Comparison of ENCODE assay signal across 11 cellular contexts in the genomic region with DNA sequence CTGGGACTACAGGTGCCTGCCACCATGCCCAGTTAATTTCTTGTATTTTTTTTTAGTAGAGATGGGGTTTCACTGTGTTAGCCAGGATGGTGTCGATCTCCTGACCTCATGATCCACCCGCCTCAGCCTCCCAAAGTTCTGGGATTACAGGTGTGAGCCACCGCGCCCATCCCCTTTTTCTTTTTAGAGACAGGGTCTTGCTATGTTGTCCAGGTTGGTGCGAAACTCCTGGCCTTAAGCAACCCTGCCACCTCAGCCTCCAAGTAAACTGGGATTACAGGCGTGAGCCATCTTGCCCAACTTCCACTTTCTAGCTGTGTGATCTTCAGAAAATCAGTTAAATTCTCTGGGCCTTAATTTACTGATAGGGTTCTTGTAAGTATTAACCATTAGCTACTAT. TPM values are rescaled to one million over a fixed set of nuclear protein-coding genes. Genes with fewer than 3 reads are reported as not detected.
DNase-seq lines count a peak whose midpoint lies in the region; ATAC-seq and TF ChIP-seq lines count a peak whose summit lies in the region.
"Not testable (repeated sequence)": the region's sequence is repeated elsewhere in the genome, so short reads cannot be mapped to it uniquely, and the experiment has no call there.
"Had no signal": no experiment of that assay in that cellular context is flagged by ENCODE, and none has a peak within 500 bp of the region (broad histone marks: within the 10 kb centered on the region; RNA-seq: fewer than 3 reads in every experiment).

No MANE protein-coding gene starts in this region.

- BruUV-seq in PC-9 (replicated peaks; lab: Mats Ljungman, UMichigan); MCF 10A (replicated peaks; lab: Mats Ljungman, UMichigan): not testable (repeated sequence)

- H3K27me3 ChIP-seq in CD4-positive, alpha-beta memory T cell (ENCODE audit: insufficient read depth, low read length); PC-9 (ENCODE audit: insufficient read depth, low read depth); hepatocyte; trophoblast cell (ENCODE audit: insufficient read depth, low read length); thoracic aorta (replicated peaks; ENCODE audit: insufficient read depth): not testable (repeated sequence)

- peaks cover 26 to 27% of the 10 kb centered on the region in 2 donors for H3K36me3 Mint-ChIP-seq in CD4-positive, alpha-beta memory T cell
- peaks cover 28% of the 10 kb centered on the region for H3K36me3 Mint-ChIP-seq in activated CD4-positive, alpha-beta memory T cell treated with anti-CD3 and anti-CD28 coated beads for 36 hours
- peaks cover 34% of the 10 kb centered on the region for H3K36me3 Mint-ChIP-seq in activated naive CD4-positive, alpha-beta T cell treated with anti-CD3 and anti-CD28 coated beads for 36 hours (ENCODE audit: low read depth)
- peaks cover 10% of the 10 kb centered on the region for H3K36me3 Mint-ChIP-seq in MCF 10A (ENCODE audit: insufficient read depth, unreplicated experiment)

- H3K79me2 ChIP-seq in PC-9 (ENCODE audit: low read depth) (peaks cover 28% of the 10 kb centered on the region), hepatocyte (peaks cover 20% of the 10 kb centered on the region)
- H3K79me2 ChIP-seq in trophoblast cell (ENCODE audit: control insufficient read depth, insufficient read depth, low read length, poor library complexity), result not testable (repeated sequence)

- peak overlapping the region; percentile 42 for H3K18ac ChIP-seq in trophoblast cell (ENCODE audit: low read length)

- not testable (repeated sequence) for H3K9me3 Mint-ChIP-seq in CD4-positive, alpha-beta memory T cell; activated CD4-positive, alpha-beta memory T cell treated with anti-CD3 and anti-CD28 coated beads for 36 hours; activated naive CD4-positive, alpha-beta T cell treated with anti-CD3 and anti-CD28 coated beads for 36 hours; MCF 10A (ENCODE audit: unreplicated experiment)

- H3K4me3 ChIP-seq in CD4-positive, alpha-beta memory T cell (ENCODE audit: low read length in 2 of 2); PC-9; hepatocyte; trophoblast cell (ENCODE audit: low read depth, low read length): not testable (repeated sequence)
- H3K4me3 ChIP-seq in thoracic aorta, result peak overlapping the region; percentile 88

- peak overlapping the region in 5 of 7 donors; percentile 59 to 98 (median 80) for H3K27ac Mint-ChIP-seq in CD4-positive, alpha-beta memory T cell
- not testable (repeated sequence) for H3K27ac Mint-ChIP-seq in activated CD4-positive, alpha-beta memory T cell treated with anti-CD3 and anti-CD28 coated beads for 36 hours; activated naive CD4-positive, alpha-beta T cell treated with anti-CD3 and anti-CD28 coated beads for 36 hours; MCF 10A (ENCODE audit: low read depth, unreplicated experiment)

- not testable (repeated sequence) for H2AK5ac ChIP-seq in trophoblast cell (ENCODE audit: low read length)

- not testable (repeated sequence) for H4K91ac ChIP-seq in trophoblast cell (ENCODE audit: low read depth, low read length)

- WGBS in hepatocyte (ENCODE audit: low lambda C conversion rate, missing lambda C conversion rate), result 96% methylated on average over 6 of the region's 6 CpGs
- WGBS in trophoblast cell (ENCODE audit: extremely low coverage, insufficient coverage, insufficient read length), result no CpG with 5 or more reads among the region's 6 CpGs

- H2BK5ac ChIP-seq in trophoblast cell (ENCODE audit: low read depth, low read length, poor library complexity), result not testable (repeated sequence)

- not testable (repeated sequence) for DNase-seq in CD4-positive, alpha-beta memory T cell; PC-9; activated CD4-positive, alpha-beta memory T cell treated with anti-CD3 and anti-CD28 coated beads for 36 hours; activated naive CD4-positive, alpha-beta T cell treated with anti-CD3 and anti-CD28 coated beads for 36 hours; MCF 10A (ENCODE audit: unreplicated experiment); hepatocyte (ENCODE audit: low spot score); trophoblast cell; thoracic aorta (ENCODE audit: low spot score)

- ATAC-seq in thoracic aorta (ENCODE audit: insufficient number of reproducible peaks, low FRiP score, low read depth), result not testable (repeated sequence)

- H3K4me2 ChIP-seq in PC-9 (peak overlapping the region; percentile 91; the same call in 1 of the 2 replicates), hepatocyte (peak overlapping the region; percentile 82)
- H3K4me2 ChIP-seq in trophoblast cell (ENCODE audit: low read length), result not testable (repeated sequence)

- H2BK12ac ChIP-seq in trophoblast cell (ENCODE audit: low read length), result not testable (repeated sequence)

- H3K4me3 Mint-ChIP-seq in CD4-positive, alpha-beta memory T cell, result peak overlapping the region in 7 of 8 donors; percentile 18 to 95 (median 92)
- H3K4me3 Mint-ChIP-seq in activated CD4-positive, alpha-beta memory T cell treated with anti-CD3 and anti-CD28 coated beads for 36 hours, result peak overlapping the region; percentile 84
- peak overlapping the region; percentile 83 for H3K4me3 Mint-ChIP-seq in activated naive CD4-positive, alpha-beta T cell treated with anti-CD3 and anti-CD28 coated beads for 36 hours
- H3K4me3 Mint-ChIP-seq in MCF 10A (ENCODE audit: unreplicated experiment), result peak overlapping the region; percentile 93

- H4K12ac ChIP-seq in trophoblast cell (ENCODE audit: low read depth, low read length), result not testable (repeated sequence)

- not testable (repeated sequence) for H3K9ac ChIP-seq in trophoblast cell (ENCODE audit: low read length)

- H3K27ac ChIP-seq in CD4-positive, alpha-beta memory T cell (ENCODE audit: low read depth, low read length); PC-9; hepatocyte; trophoblast cell (ENCODE audit: low read depth, low read length); thoracic aorta: not testable (repeated sequence)

- H3K27me3 Mint-ChIP-seq in CD4-positive, alpha-beta memory T cell; activated CD4-positive, alpha-beta memory T cell treated with anti-CD3 and anti-CD28 coated beads for 36 hours; activated naive CD4-positive, alpha-beta T cell treated with anti-CD3 and anti-CD28 coated beads for 36 hours (ENCODE audit: low read depth); MCF 10A (ENCODE audit: insufficient read depth, unreplicated experiment): not testable (repeated sequence)

- not testable (repeated sequence) for H4K20me1 ChIP-seq in PC-9 (ENCODE audit: insufficient read depth); hepatocyte (ENCODE audit: insufficient read depth, poor library complexity, severe bottlenecking)

- CTCF ChIA-PET in CD4-positive, alpha-beta memory T cell (lab: Charles Lee; ENCODE audit: partially characterized antibody), result interaction anchor here (1.0 to 5.5 kb wide), 3 partner anchors 23 to 59 kb away, joined by 3 to 90 read pairs (median 33); partner anchors contain the start of gene ACOT6
- CTCF ChIA-PET in PC-9 (lab: Charles Lee) (interaction anchor here (0.5 to 0.7 kb wide), 2 partner anchors 100 to 176 kb away, joined by 3 to 12 read pairs; no protein-coding TSS in a partner anchor), MCF 10A (lab: Yijun Ruan, JAX) (interaction anchor here (0.6 to 0.7 kb wide), 2 partner anchors 40 to 96 kb away, joined by 3 to 4 read pairs; no protein-coding TSS in a partner anchor)
- CTCF ChIA-PET in activated CD4-positive, alpha-beta memory T cell treated with anti-CD3 and anti-CD28 coated beads for 36 hours (lab: Charles Lee), result interaction anchor here (0.8 to 7.4 kb wide), 3 partner anchors 45 to 66 kb away, joined by 3 to 115 read pairs (median 3); no protein-coding TSS in a partner anchor
- CTCF ChIA-PET in activated naive CD4-positive, alpha-beta T cell treated with anti-CD3 and anti-CD28 coated beads for 36 hours (lab: Charles Lee), result interaction anchor here (4.0 to 4.1 kb wide), 2 partner anchors 49 to 58 kb away, joined by 17 to 33 read pairs; no protein-coding TSS in a partner anchor

- H3K4ac ChIP-seq in trophoblast cell (ENCODE audit: low read depth, low read length), result not testable (repeated sequence)

- H3K9me3 ChIP-seq in CD4-positive, alpha-beta memory T cell (ENCODE audit: control insufficient read depth in 1 of 2, low read length in 2 of 2); hepatocyte (ENCODE audit: low read depth); trophoblast cell (ENCODE audit: insufficient read depth, low read depth, low read length); thoracic aorta: not testable (repeated sequence)
- H3K9me3 ChIP-seq in PC-9 (ENCODE audit: insufficient read depth, low read depth), result peaks cover 12% of the 10 kb centered on the region; the same call in 1 of the 2 replicates

- peaks cover 46% of the 10 kb centered on the region for H3K4me1 ChIP-seq in CD4-positive, alpha-beta memory T cell (ENCODE audit: insufficient read depth, low read length)
- H3K4me1 ChIP-seq in PC-9 (replicated peaks; ENCODE audit: insufficient read depth) (peaks cover 27% of the 10 kb centered on the region), hepatocyte (ENCODE audit: insufficient read depth) (peaks cover 13% of the 10 kb centered on the region), trophoblast cell (ENCODE audit: control insufficient read depth in 1 of 2, insufficient read depth in 2 of 2, low read length in 2 of 2) (peaks cover 8 to 12% of the 10 kb centered on the region in 2 experiments), thoracic aorta (ENCODE audit: control insufficient read depth in 1 of 2, low read depth in 2 of 2) (peaks cover 10 to 12% of the 10 kb centered on the region in 2 donors)

- peaks cover 11% of the 10 kb centered on the region for H3K79me1 ChIP-seq in trophoblast cell (ENCODE audit: low read length)

- intact Hi-C loops in CD4-positive, alpha-beta memory T cell (cut with micrococcal nuclease); PC-9 (cut with micrococcal nuclease; ENCODE audit: unreplicated experiment); activated CD4-positive, alpha-beta memory T cell treated with anti-CD3 and anti-CD28 coated beads for 36 hours (cut with micrococcal nuclease): not testable (repeated sequence)
- intact Hi-C loops in activated naive CD4-positive, alpha-beta T cell treated with anti-CD3 and anti-CD28 coated beads for 36 hours (cut with micrococcal nuclease), result loop anchor here (5.0 kb wide), 1 partner anchor 40 kb away; no protein-coding TSS in a partner anchor
- intact Hi-C loops in MCF 10A (cut with micrococcal nuclease), result loop anchor here (5.0 kb wide), 1 partner anchor 40 kb away; no protein-coding TSS in a partner anchor

- not testable (repeated sequence) for H3K36me3 ChIP-seq in CD4-positive, alpha-beta memory T cell (ENCODE audit: insufficient read depth, low read length); PC-9 (ENCODE audit: low read depth); hepatocyte (replicated peaks; ENCODE audit: insufficient read depth, low read depth); trophoblast cell (ENCODE audit: control insufficient read depth in 1 of 2, insufficient read depth in 2 of 2, low read length in 2 of 2); thoracic aorta

- peaks cover 27 to 55% (median 42%) of the 10 kb centered on the region in 4 donors for H3K4me1 Mint-ChIP-seq in CD4-positive, alpha-beta memory T cell
- peaks cover 38% of the 10 kb centered on the region for H3K4me1 Mint-ChIP-seq in activated CD4-positive, alpha-beta memory T cell treated with anti-CD3 and anti-CD28 coated beads for 36 hours (ENCODE audit: low read depth)
- H3K4me1 Mint-ChIP-seq in activated naive CD4-positive, alpha-beta T cell treated with anti-CD3 and anti-CD28 coated beads for 36 hours (ENCODE audit: low read depth), result peaks cover 43% of the 10 kb centered on the region
- not testable (repeated sequence) for H3K4me1 Mint-ChIP-seq in MCF 10A (ENCODE audit: insufficient read depth, unreplicated experiment)

- TF ChIP-seq CTCF in PC-9 (conservative IDR thresholded peaks at IDR 0.05); MCF 10A (IDR thresholded peaks at IDR 0.05; ENCODE audit: unreplicated experiment); hepatocyte (IDR thresholded peaks at IDR 0.05; ENCODE audit: poor library complexity); thoracic aorta (IDR thresholded peaks at IDR 0.05): not testable (repeated sequence)

- peaks cover 27% of the 10 kb centered on the region; the same call in 1 of the 2 replicates for H3F3A ChIP-seq in PC-9 (ENCODE audit: insufficient read depth, low read depth)

- not testable (repeated sequence) for H3K23ac ChIP-seq in trophoblast cell (ENCODE audit: low read length)

- H2AFZ ChIP-seq in PC-9; hepatocyte; trophoblast cell (ENCODE audit: insufficient read depth, low read length, poor library complexity): not testable (repeated sequence)

- POLR2A ChIA-PET in CD4-positive, alpha-beta memory T cell (lab: Charles Lee; ENCODE audit: partially characterized antibody), result interaction anchor here (1.0 to 4.8 kb wide), 5 partner anchors 25 to 320 kb away, joined by 3 to 71 read pairs (median 3); partner anchors contain the start of genes ACOT4, ACOT6, RIOX1 and ZNF410
- POLR2A ChIA-PET in PC-9 (lab: Charles Lee; ENCODE audit: unreplicated experiment), result not testable (repeated sequence)
- POLR2A ChIA-PET in activated CD4-positive, alpha-beta memory T cell treated with anti-CD3 and anti-CD28 coated beads for 36 hours (lab: Charles Lee), result interaction anchor here (0.9 to 1.1 kb wide), 3 partner anchors 72 to 457 kb away, joined by 3 to 4 read pairs (median 3); no protein-coding TSS in a partner anchor
- POLR2A ChIA-PET in MCF 10A (lab: Yijun Ruan, JAX), result interaction anchor here (0.7 to 4.8 kb wide), 6 partner anchors 10 to 75 kb away, joined by 3 to 33 read pairs (median 4); no protein-coding TSS in a partner anchor

- H2BK120ac ChIP-seq in trophoblast cell (ENCODE audit: insufficient read depth, low read length, poor library complexity), result not testable (repeated sequence)

- not testable (repeated sequence) for H4K8ac ChIP-seq in trophoblast cell (ENCODE audit: low read depth, low read length)

- not testable (repeated sequence) for H3K14ac ChIP-seq in trophoblast cell (ENCODE audit: low read length)

- H3K9me2 ChIP-seq in PC-9 (ENCODE audit: insufficient read depth); hepatocyte (replicated peaks; ENCODE audit: insufficient read depth): not testable (repeated sequence)

RNA-seq across cellular contexts. Expression of gene ACOT2, which starts 2.1 kb away (rescaled TPM):
- 1 to 10 TPM; 9.4 to 9.9 TPM for total RNA-seq in CD4-positive, alpha-beta memory T cell
- 10 to 100 TPM; 24.9 to 36.4 TPM for polyA plus RNA-seq in CD4-positive, alpha-beta memory T cell
- total RNA-seq in PC-9 (2021) (7.2 and 11.1 TPM in 2 replicates), MCF 10A (2022) (18.5 and 23.4 TPM in 2 replicates), hepatocyte (58.8 and 70.2 TPM in 2 replicates), thoracic aorta (10 to 100 TPM; 14.0 to 44.5 TPM)
- total RNA-seq in activated CD4-positive, alpha-beta memory T cell treated with anti-CD3 and anti-CD28 coated beads for 36 hours, result 1 to 10 TPM; 4.8 TPM
- 1 to 10 TPM; 2.9 to 3.3 TPM for total RNA-seq in activated naive CD4-positive, alpha-beta T cell treated with anti-CD3 and anti-CD28 coated beads for 36 hours
- 43.6 and 44.2 TPM in 2 replicates for polyA plus RNA-seq in hepatocyte
- 19.8 and 21.0 TPM in 2 replicates for polyA plus RNA-seq in trophoblast cell (2013)
- total RNA-seq: K562 had no signal

RNA-seq across cellular contexts. Expression of gene HEATR4, which starts 8.2 kb away (rescaled TPM):
- total RNA-seq in CD4-positive, alpha-beta memory T cell, result under 1 TPM in 1 of 2 experiments, not detected in 1; 0.09 TPM
- polyA plus RNA-seq in CD4-positive, alpha-beta memory T cell, result under 1 TPM in 1 of 2 donors, not detected in 1; 0.64 TPM
- total RNA-seq in PC-9 (2021) (0.18 and 0.59 TPM in 2 replicates), MCF 10A (2022) (0.37 and 1.8 TPM in 2 replicates), hepatocyte (0.17 and 0.44 TPM in 2 replicates), thoracic aorta (1 to 10 TPM; 1.3 to 3.2 TPM)
- total RNA-seq in activated CD4-positive, alpha-beta memory T cell treated with anti-CD3 and anti-CD28 coated beads for 36 hours, result under 1 TPM in 1 of 2 experiments, not detected in 1; 0.19 TPM
- total RNA-seq in activated naive CD4-positive, alpha-beta T cell treated with anti-CD3 and anti-CD28 coated beads for 36 hours, result not detected
- polyA plus RNA-seq in hepatocyte, result 0.69 and 1.1 TPM in 2 replicates
- polyA plus RNA-seq in trophoblast cell (2013), result 0.49 and 0.55 TPM in 2 replicates
- total RNA-seq: H4, K562 had no signal
- polyA plus RNA-seq: K562 had no signal

RNA-seq across cellular contexts. Expression of gene ACOT4, which starts 24.7 kb away (rescaled TPM):
- 1 to 10 TPM; 1.2 to 1.5 TPM for total RNA-seq in CD4-positive, alpha-beta memory T cell
- 1 to 10 TPM; 5.1 to 8.1 TPM for polyA plus RNA-seq in CD4-positive, alpha-beta memory T cell
- 3.5 and 4.9 TPM in 2 replicates for total RNA-seq in PC-9 (2021)
- total RNA-seq in activated CD4-positive, alpha-beta memory T cell treated with anti-CD3 and anti-CD28 coated beads for 36 hours, result 1 to 10 TPM; 3.2 to 3.3 TPM
- 1 to 10 TPM; 1.4 to 1.7 TPM for total RNA-seq in activated naive CD4-positive, alpha-beta T cell treated with anti-CD3 and anti-CD28 coated beads for 36 hours
- not detected in 2 replicates for total RNA-seq in MCF 10A (2022)
- 2.5 and 2.8 TPM in 2 replicates for total RNA-seq in hepatocyte
- 2.1 and 2.4 TPM in 2 replicates for polyA plus RNA-seq in hepatocyte
- 0.67 and 0.78 TPM in 2 replicates for polyA plus RNA-seq in trophoblast cell (2013)
- total RNA-seq in thoracic aorta, result 1 to 10 TPM; 1.3 to 1.8 TPM
- total RNA-seq: K562 had no signal
- polyA plus RNA-seq: K562 had no signal

RNA-seq across cellular contexts. Expression of gene ACOT1, which starts 30.0 kb away (rescaled TPM):
- total RNA-seq in CD4-positive, alpha-beta memory T cell, result 1 to 10 TPM; 2.1 to 2.7 TPM
- 1 to 10 TPM; 3.6 to 7.1 TPM for polyA plus RNA-seq in CD4-positive, alpha-beta memory T cell
- total RNA-seq in PC-9 (2021), result 2.2 and 3.6 TPM in 2 replicates
- total RNA-seq in activated CD4-positive, alpha-beta memory T cell treated with anti-CD3 and anti-CD28 coated beads for 36 hours, result 1 to 10 TPM in 1 of 2 experiments, under 1 TPM in 1; 0.80 to 1.2 TPM
- under 1 TPM; 0.72 to 0.79 TPM for total RNA-seq in activated naive CD4-positive, alpha-beta T cell treated with anti-CD3 and anti-CD28 coated beads for 36 hours
- total RNA-seq in MCF 10A (2022), result 2.1 and 2.8 TPM in 2 replicates
- 21.2 and 28.3 TPM in 2 replicates for total RNA-seq in hepatocyte
- 10.7 and 13.0 TPM in 2 replicates for polyA plus RNA-seq in hepatocyte
- polyA plus RNA-seq in trophoblast cell (2013), result 4.4 and 5.0 TPM in 2 replicates
- total RNA-seq in thoracic aorta, result 10 to 100 TPM in 1 of 2 donors, 1 to 10 TPM in 1; 5.6 to 18.5 TPM
- total RNA-seq: H4, K562 had no signal

RNA-seq across cellular contexts. Expression of gene ACOT6, which starts 45.4 kb away (rescaled TPM):
- total RNA-seq in CD4-positive, alpha-beta memory T cell, result not detected
- not detected for polyA plus RNA-seq in CD4-positive, alpha-beta memory T cell
- total RNA-seq in PC-9 (2021) (not detected in 2 replicates), MCF 10A (2022) (not detected in 2 replicates), hepatocyte (not detected in 2 replicates), thoracic aorta (not detected)
- not detected for total RNA-seq in activated CD4-positive, alpha-beta memory T cell treated with anti-CD3 and anti-CD28 coated beads for 36 hours
- total RNA-seq in activated naive CD4-positive, alpha-beta T cell treated with anti-CD3 and anti-CD28 coated beads for 36 hours, result not detected
- polyA plus RNA-seq in hepatocyte, result not detected in 2 replicates
- polyA plus RNA-seq in trophoblast cell (2013), result not detected in 2 replicates
- total RNA-seq: H4, K562 had no signal
- polyA plus RNA-seq: A549, K562 had no signal
